Comparison of ENCODE assay signal across 8 cellular contexts in genomic region chr14:99605299-99605961, GRCh38. TPM values are rescaled to one million over a fixed set of nuclear protein-coding genes. Genes with fewer than 3 reads are reported as not detected.
DNase-seq lines count a peak whose midpoint lies in the region; ATAC-seq and TF ChIP-seq lines count a peak whose summit lies in the region.

No MANE protein-coding gene starts in this region.

- H3K4me1 Mint-ChIP-seq in Caco-2 (ENCODE audit: low read depth, unreplicated experiment): peaks cover 16% of the 10 kb centered on the region

- H3K27me3 Mint-ChIP-seq in Caco-2 (ENCODE audit: insufficient read depth, unreplicated experiment): no peaks in the 10 kb centered on the region

- TF ChIP-seq CTCF in Caco-2 (IDR thresholded peaks at IDR 0.05; ENCODE audit: insufficient read depth in 1 of 2, low read depth in 1 of 2, low read length in 1 of 2, severe bottlenecking in 1 of 2, unreplicated experiment in 1 of 2) (no peak), colonic mucosa (IDR thresholded peaks at IDR 0.05) (no peak), liver (IDR thresholded peaks at IDR 0.05; ENCODE audit: low read depth, low read length, missing input control) (no peak)

- H3K36me3 Mint-ChIP-seq in Caco-2 (ENCODE audit: insufficient read depth, unreplicated experiment): no peaks in the 10 kb centered on the region

- H3K27me3 ChIP-seq in Caco-2 (replicated peaks; ENCODE audit: control insufficient read depth, insufficient read depth, low read length): no peaks in the 10 kb centered on the region
- H3K27me3 ChIP-seq in colonic mucosa: no peaks in the 10 kb centered on the region
- H3K27me3 ChIP-seq in liver (ENCODE audit: control insufficient read depth in 4 of 4, insufficient read depth in 4 of 4, low read length in 3 of 4): no peaks in the 10 kb centered on the region

- POLR2A ChIA-PET in Caco-2 (lab: Charles Lee): interaction anchor here (0.5 to 2.9 kb wide), 4 partner anchors 56 to 628 kb away, joined by 3 to 12 read pairs (median 11); partner anchors contain the start of genes CCNK and SETD3

- TF ChIP-seq RAD21 in liver (IDR thresholded peaks at IDR 0.05): peak in 1 of 2 donors; percentile 36

- BruUV-seq in Caco-2 (replicated peaks; lab: Mats Ljungman, UMichigan): no TSS peak

- H3K9me3 ChIP-seq in Caco-2: no peaks in the 10 kb centered on the region
- no peaks in the 10 kb centered on the region for H3K9me3 ChIP-seq in colonic mucosa
- no peaks in the 10 kb centered on the region for H3K9me3 ChIP-seq in liver (ENCODE audit: control insufficient read depth in 4 of 4, low read length in 3 of 4)

- H3K9ac ChIP-seq in colonic mucosa (ENCODE audit: low read depth in 2 of 2, low read length in 2 of 2): peak overlapping the region; percentile 73 to 83
- H3K9ac ChIP-seq in liver (ENCODE audit: low read depth in 1 of 2, low read length in 2 of 2): peak overlapping the region; percentile 30 to 39

- intact Hi-C loops in Caco-2 (cut with micrococcal nuclease; ENCODE audit: unreplicated experiment): loop anchor here (2.0 kb wide), 1 partner anchor 17 kb away; no protein-coding TSS in a partner anchor
- intact Hi-C loops in colonic mucosa (cut with DNase I): loop anchor here (5.0 kb wide), 1 partner anchor 43 kb away; no protein-coding TSS in a partner anchor

- CTCF ChIA-PET in Caco-2 (lab: Charles Lee): interaction anchor here (0.6 to 3.1 kb wide), 7 partner anchors 13 to 286 kb away, joined by 3 to 12 read pairs (median 6); no protein-coding TSS in a partner anchor

- H3K36me3 ChIP-seq in Caco-2 (ENCODE audit: control insufficient read depth, insufficient read depth, low read length) (no peaks in the 10 kb centered on the region), colonic mucosa (no peaks in the 10 kb centered on the region), liver (ENCODE audit: control insufficient read depth in 4 of 4, insufficient read depth in 3 of 4, low read depth in 1 of 4, low read length in 3 of 4) (no peaks in the 10 kb centered on the region)

- peak; percentile 24 for ATAC-seq in HG02759 (IDR thresholded peaks at IDR 0.05; ENCODE audit: unreplicated experiment)
- ATAC-seq in GM21619 (IDR thresholded peaks at IDR 0.05; ENCODE audit: unreplicated experiment): no peak

- H3K27ac ChIP-seq in colonic mucosa: peak overlapping the region; percentile 86
- peak overlapping the region; percentile 77 to 81 for H3K27ac ChIP-seq in liver (ENCODE audit: low read depth in 1 of 2, low read length in 2 of 2)

- no peaks in the 10 kb centered on the region for H3K9me3 Mint-ChIP-seq in Caco-2 (ENCODE audit: unreplicated experiment)

- peak overlapping the region; percentile 71 for H3K4me3 Mint-ChIP-seq in Caco-2 (ENCODE audit: unreplicated experiment)

- DNase-seq in Caco-2 (peak; percentile 46 to 55), NCI-H345 treated with DMSO at 0.1 percent for 48 hours (lab: John Stamatoyannopoulos, UW; ENCODE audit: unreplicated experiment) (peak; percentile 72), colonic mucosa (peak; percentile 71)
- DNase-seq in activated CD4-positive, alpha-beta T cell treated with anti-CD3 and anti-CD28 coated beads for 48 hours: peak; percentile 81
- peak; percentile 54 to 62 (median 60) for DNase-seq in stimulated activated CD4-positive, alpha-beta T cell treated with anti-CD3 and anti-CD28 coated beads, TNF-alpha, amount 100 ng/mL, for 1 hour (ENCODE audit: low read depth in 3 of 3, low spot score in 1 of 3)

- 1% methylated on average over 38 of the region's 38 CpGs for WGBS in liver

- H3K4me3 ChIP-seq in Caco-2 (ENCODE audit: low read depth, low read length) (peak overlapping the region; percentile 81), colonic mucosa (peak overlapping the region; percentile 89), liver (ENCODE audit: low read depth in 1 of 3, low read length in 3 of 3) (peak overlapping the region in 2 of 3 donors; percentile 76 to 82)

- H3K27ac Mint-ChIP-seq in Caco-2 (ENCODE audit: unreplicated experiment): peak overlapping the region; percentile 10

- peaks cover 19% of the 10 kb centered on the region for H3K4me1 ChIP-seq in Caco-2
- no peaks in the 10 kb centered on the region for H3K4me1 ChIP-seq in colonic mucosa
- H3K4me1 ChIP-seq in liver (ENCODE audit: control insufficient read depth in 4 of 4, insufficient read depth in 4 of 4, low read length in 3 of 4): peaks cover 11 to 32% (median 15%) of the 10 kb centered on the region in 4 donors

TF ChIP-seq in liver, 16 proteins besides CTCF, POLR2A, EP300 and RAD21:
- TF ChIP-seq JUND (IDR thresholded peaks at IDR 0.05) (no peak), MAX (IDR thresholded peaks at IDR 0.05) (no peak), SP1 (IDR thresholded peaks at IDR 0.05) (peak; percentile 33), EGR1 (IDR thresholded peaks at IDR 0.05; ENCODE audit: low read depth in 2 of 2) (no peak), NR2F2 (IDR thresholded peaks at IDR 0.05) (peak; percentile 17), ZBTB33 (IDR thresholded peaks at IDR 0.05) (no peak), FOXA2 (IDR thresholded peaks at IDR 0.05) (no peak), REST (IDR thresholded peaks at IDR 0.05) (no peak), FOXA1 (IDR thresholded peaks at IDR 0.05) (no peak), HNF4G (IDR thresholded peaks at IDR 0.05) (no peak), RXRA (IDR thresholded peaks at IDR 0.05) (peak in 1 of 2 donors; percentile 11), TAF1 (conservative IDR thresholded peaks at IDR 0.05) (no peak), HNF4A (conservative IDR thresholded peaks at IDR 0.05) (peak; percentile 6 to 28), YY1 (IDR thresholded peaks at IDR 0.05) (no peak), GABPA (IDR thresholded peaks at IDR 0.05 in 1 of 2, conservative IDR thresholded peaks at IDR 0.05 in 1 of 2) (peak in 1 of 2 donors; percentile 23)
- TF ChIP-seq, protein P1, sequence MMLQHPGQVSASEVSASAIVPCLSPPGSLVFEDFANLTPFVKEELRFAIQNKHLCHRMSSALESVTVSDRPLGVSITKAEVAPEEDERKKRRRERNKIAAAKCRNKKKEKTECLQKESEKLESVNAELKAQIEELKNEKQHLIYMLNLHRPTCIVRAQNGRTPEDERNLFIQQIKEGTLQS (IDR thresholded peaks at IDR 0.05): no peak

RNA-seq across cellular contexts. Expression of gene CCDC85C, which starts 1.4 kb away (rescaled TPM):
- total RNA-seq in Caco-2 (2022): 69.1 and 76.2 TPM in 2 replicates
- 10 to 100 TPM; 54.0 to 73.4 TPM for total RNA-seq in colonic mucosa
- 10 to 100 TPM in 1 of 2 donors, 1 to 10 TPM in 1; 7.1 to 12.1 TPM for total RNA-seq in liver
- polyA plus RNA-seq in liver: 10 to 100 TPM in 1 of 2 donors, 1 to 10 TPM in 1; 4.0 to 23.9 TPM

RNA-seq across cellular contexts. Expression of gene HHIPL1, which starts 39.5 kb away (rescaled TPM):
- 2.1 and 2.9 TPM in 2 replicates for total RNA-seq in Caco-2 (2022)
- under 1 TPM; 0.44 to 0.93 TPM for total RNA-seq in colonic mucosa
- 1 to 10 TPM; 1.0 to 1.7 TPM for total RNA-seq in liver
- polyA plus RNA-seq in liver: under 1 TPM; 0.96 to 0.99 TPM
